In genomic region chr3:101801174-101801573, GRCh38 we compare ENCODE assay signal across 19 cellular contexts.
"Had no signal": no experiment of that assay in that cellular context is flagged by ENCODE, and none has a peak within 500 bp of the region (broad histone marks: within the 10 kb centered on the region; RNA-seq: fewer than 3 reads in every experiment).

No MANE protein-coding gene starts in this region.

- H3K36me3 ChIP-seq: colonic mucosa, thoracic aorta, WERI-Rb-1 had no signal

- H3K9me3 ChIP-seq: colonic mucosa, gastrocnemius medialis, sigmoid colon, thoracic aorta, upper lobe of left lung had no signal

- H3K4me3 ChIP-seq: colonic mucosa, gastrocnemius medialis, lung, sigmoid colon, thoracic aorta, upper lobe of left lung had no signal

- H3K27ac ChIP-seq: colonic mucosa, sigmoid colon, thoracic aorta, upper lobe of left lung, WERI-Rb-1 had no signal

- H3K27me3 ChIP-seq: colonic mucosa, gastrocnemius medialis, sigmoid colon, upper lobe of left lung had no signal

- H3K27ac Mint-ChIP-seq: activated CD8-positive, alpha-beta memory T cell treated with anti-CD3 and anti-CD28 coated beads, Interleukin-2, amount 10 ng/mL, durations not matched to agents 7 days and 5 days; nephron; stimulated activated naive B cell treated with anti-CD40 and anti-IgM and Interleukin-4, amounts not matched to agents 10 μg/mL and 1 μg/mL and 100 μg/mL, for 72 hours had no signal

- H3K4me3 Mint-ChIP-seq: activated CD8-positive, alpha-beta memory T cell treated with anti-CD3 and anti-CD28 coated beads, Interleukin-2, amount 10 ng/mL, durations not matched to agents 7 days and 5 days; nephron; stimulated activated naive B cell treated with anti-CD40 and anti-IgM and Interleukin-4, amounts not matched to agents 10 μg/mL and 1 μg/mL and 100 μg/mL, for 72 hours had no signal

- H3K27me3 Mint-ChIP-seq: activated CD8-positive, alpha-beta memory T cell treated with anti-CD3 and anti-CD28 coated beads, Interleukin-2, amount 10 ng/mL, durations not matched to agents 7 days and 5 days; stimulated activated naive B cell treated with anti-CD40 and anti-IgM and Interleukin-4, amounts not matched to agents 10 μg/mL and 1 μg/mL and 100 μg/mL, for 72 hours had no signal

- H3K4me1 Mint-ChIP-seq: nephron had no signal

- H3K9me3 Mint-ChIP-seq: stimulated activated naive B cell treated with anti-CD40 and anti-IgM and Interleukin-4, amounts not matched to agents 10 μg/mL and 1 μg/mL and 100 μg/mL, for 72 hours had no signal

- DNase-seq: activated CD4-positive, alpha-beta T cell treated with anti-CD3 and anti-CD28 coated beads, Interleukin-2, amount 50 U/mL, for 48 hours; activated CD8-positive, alpha-beta memory T cell treated with anti-CD3 and anti-CD28 coated beads, Interleukin-2, amount 10 ng/mL, durations not matched to agents 7 days and 5 days; activated naive CD4-positive, alpha-beta T cell treated with anti-CD3 and anti-CD28 coated beads, Interleukin-2, amount 50 U/mL, for 16 hours; amygdala; central memory CD4-positive, alpha-beta T cell; colonic mucosa; gastrocnemius medialis; head of caudate nucleus; nucleus accumbens; sigmoid colon; stimulated activated CD4-positive, alpha-beta T cell treated with anti-CD3 and anti-CD28 coated beads, Interleukin-4, amount 100 ng/mL, for 24 hours; stimulated activated naive B cell treated with anti-CD40 and anti-IgM and Interleukin-4, amounts not matched to agents 10 μg/mL and 1 μg/mL and 100 μg/mL, for 72 hours; T-helper 2 cell; upper lobe of left lung; WERI-Rb-1 had no signal

- ATAC-seq: activated CD8-positive, alpha-beta memory T cell treated with anti-CD3 and anti-CD28 coated beads, Interleukin-2, amount 10 ng/mL, durations not matched to agents 7 days and 5 days; esophagus mucosa; gastrocnemius medialis; stimulated activated naive B cell treated with anti-CD40 and anti-IgM and Interleukin-4, amounts not matched to agents 10 μg/mL and 1 μg/mL and 100 μg/mL, for 72 hours had no signal

- H3K4me1 ChIP-seq: colonic mucosa had no signal
